15 cellular contexts compared by ENCODE assay signal in the genomic region with DNA sequence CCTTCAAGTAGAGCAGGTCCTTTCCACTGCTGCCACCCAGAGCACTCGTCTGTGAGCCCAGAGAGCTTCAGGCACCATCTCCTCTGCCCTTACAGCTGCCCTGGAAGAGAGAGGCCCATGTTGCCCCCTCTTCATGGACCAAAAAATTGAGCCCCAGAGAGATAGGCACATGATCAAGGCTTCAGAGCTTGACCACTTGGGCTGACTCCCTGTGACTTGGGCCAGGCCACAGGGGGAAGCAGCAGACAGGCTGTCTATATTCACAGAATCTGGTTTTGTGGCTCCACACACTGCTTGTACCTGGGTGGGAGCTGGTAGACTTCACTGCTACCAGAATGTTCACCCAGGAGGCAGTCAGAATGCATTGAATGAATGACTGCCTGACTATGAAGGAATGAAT. TPM values are rescaled to one million over a fixed set of nuclear protein-coding genes. Genes with fewer than 3 reads are reported as not detected.
DNase-seq lines count a peak whose midpoint lies in the region; ATAC-seq and TF ChIP-seq lines count a peak whose summit lies in the region.
"Had no signal": no experiment of that assay in that cellular context is flagged by ENCODE, and none has a peak within 500 bp of the region (broad histone marks: within the 10 kb centered on the region; RNA-seq: fewer than 3 reads in every experiment).

No MANE protein-coding gene starts in this region.

- DNase-seq in activated naive CD4-positive, alpha-beta T cell treated with anti-CD3 and anti-CD28 coated beads, Interleukin-2, amount 50 U/mL, for 72 hours (ENCODE audit: low spot score in 2 of 2) = no peak
- peak; percentile 36 for DNase-seq in activated CD8-positive, alpha-beta memory T cell treated with anti-CD3 and anti-CD28 coated beads, Interleukin-2, amount 50 U/mL, for 48 hours
- DNase-seq in islet precursor cell (peak; percentile 23), sigmoid colon (peak; percentile 15), medulla oblongata (ENCODE audit: extremely low spot score) (no peak), HFFc6 (no peak)
- DNase-seq: Calu3, NCI-H1092 treated with DMSO at 0.1 percent for 48 hours, NCI-H2081, NCI-H2171 treated with DMSO at 0.1 percent for 48 hours had no signal

- H3K4me1 ChIP-seq in sigmoid colon = peaks cover 0 to 10% (median 6%) of the 10 kb centered on the region in 4 donors
- H3K4me1 ChIP-seq: Peyer's patch had no signal

- 84 to 90% methylated on average over 1 of the region's 1 CpG for WGBS in sigmoid colon, 2 donors

- H3K27me3 Mint-ChIP-seq in activated naive CD4-positive, alpha-beta T cell treated with anti-CD3 and anti-CD28 coated beads, Interleukin-2, amount 50 U/mL, for 24 hours = no peaks in the 10 kb centered on the region
- H3K27me3 Mint-ChIP-seq in HFFc6 (ENCODE audit: insufficient read depth) = peaks cover 31% of the 10 kb centered on the region

- H3K27ac ChIP-seq in sigmoid colon = no peak overlapping the region
- H3K27ac ChIP-seq: BLaER1 treated with 17β-estradiol and CSF1 and Interleukin-3, amounts not matched to agents 10 nM and 100 nM; Peyer's patch had no signal

- peaks cover 6% of the 10 kb centered on the region for H3K9me3 Mint-ChIP-seq in activated naive CD4-positive, alpha-beta T cell treated with anti-CD3 and anti-CD28 coated beads, Interleukin-2, amount 50 U/mL, for 24 hours
- no peaks in the 10 kb centered on the region for H3K9me3 Mint-ChIP-seq in activated naive CD4-positive, alpha-beta T cell treated with anti-CD3 and anti-CD28 coated beads, Interleukin-2, amount 50 U/mL, for 72 hours
- no peaks in the 10 kb centered on the region for H3K9me3 Mint-ChIP-seq in HFFc6
- H3K9me3 Mint-ChIP-seq: CD8-positive, alpha-beta T cell had no signal

- peaks cover 0 to 6% (median 0%) of the 10 kb centered on the region in 3 donors for H3K27me3 ChIP-seq in sigmoid colon
- H3K27me3 ChIP-seq: Peyer's patch had no signal

- no peak for ATAC-seq in activated naive CD4-positive, alpha-beta T cell treated with anti-CD3 and anti-CD28 coated beads, Interleukin-2, amount 50 U/mL, for 72 hours
- ATAC-seq: CD8-positive, alpha-beta T cell; K562 had no signal

- TF ChIP-seq POLR2A in sigmoid colon (IDR thresholded peaks at IDR 0.05) = no peak

- TF ChIP-seq CTCF in sigmoid colon (IDR thresholded peaks at IDR 0.05) = no peak
- TF ChIP-seq CTCF in HFFc6 (IDR thresholded peaks at IDR 0.05) = no peak

- no peak overlapping the region for H3K4me3 ChIP-seq in sigmoid colon
- H3K4me3 ChIP-seq: BLaER1 treated with 17β-estradiol and CSF1 and Interleukin-3, amounts not matched to agents 10 nM and 100 nM; K562; Peyer's patch had no signal

- H3K36me3 ChIP-seq in sigmoid colon = no peaks in the 10 kb centered on the region
- H3K36me3 ChIP-seq: BLaER1 treated with 17β-estradiol and CSF1 and Interleukin-3, amounts not matched to agents 10 nM and 100 nM; Peyer's patch had no signal

- no peaks in the 10 kb centered on the region for H3K9me3 ChIP-seq in sigmoid colon
- H3K9me3 ChIP-seq: Peyer's patch had no signal

- H3K4me3 Mint-ChIP-seq in activated naive CD4-positive, alpha-beta T cell treated with anti-CD3 and anti-CD28 coated beads, Interleukin-2, amount 50 U/mL, for 24 hours = no peak overlapping the region
- H3K4me3 Mint-ChIP-seq in HFFc6 = no peak overlapping the region
- H3K4me3 Mint-ChIP-seq: CD8-positive, alpha-beta T cell had no signal

- H3K36me3 Mint-ChIP-seq in activated naive CD4-positive, alpha-beta T cell treated with anti-CD3 and anti-CD28 coated beads, Interleukin-2, amount 50 U/mL, for 24 hours = no peaks in the 10 kb centered on the region
- H3K36me3 Mint-ChIP-seq in activated naive CD4-positive, alpha-beta T cell treated with anti-CD3 and anti-CD28 coated beads, Interleukin-2, amount 50 U/mL, for 72 hours = no peaks in the 10 kb centered on the region
- H3K36me3 Mint-ChIP-seq in HFFc6 (ENCODE audit: low read depth) = no peaks in the 10 kb centered on the region
- H3K36me3 Mint-ChIP-seq: CD8-positive, alpha-beta T cell had no signal

- intact Hi-C loops in sigmoid colon (cut with DNase I) = no loop called here

- H3K4me1 Mint-ChIP-seq in activated naive CD4-positive, alpha-beta T cell treated with anti-CD3 and anti-CD28 coated beads, Interleukin-2, amount 50 U/mL, for 24 hours = peaks cover 28% of the 10 kb centered on the region
- peaks cover 14% of the 10 kb centered on the region for H3K4me1 Mint-ChIP-seq in HFFc6 (ENCODE audit: low read depth)

- no peak for TF ChIP-seq EP300 in sigmoid colon (IDR thresholded peaks at IDR 0.05)

- peak overlapping the region; percentile 33 for H3K27ac Mint-ChIP-seq in activated naive CD4-positive, alpha-beta T cell treated with anti-CD3 and anti-CD28 coated beads, Interleukin-2, amount 50 U/mL, for 24 hours
- H3K27ac Mint-ChIP-seq in activated naive CD4-positive, alpha-beta T cell treated with anti-CD3 and anti-CD28 coated beads, Interleukin-2, amount 50 U/mL, for 72 hours = no peak overlapping the region
- H3K27ac Mint-ChIP-seq in HFFc6 = no peak overlapping the region
- H3K27ac Mint-ChIP-seq: CD8-positive, alpha-beta T cell had no signal

RNA-seq across cellular contexts. Expression of a gene that starts 58.2 kb away (rescaled TPM):
- total RNA-seq in activated naive CD4-positive, alpha-beta T cell treated with anti-CD3 and anti-CD28 coated beads, Interleukin-2, amount 50 U/mL, for 72 hours = 1 to 10 TPM in 1 of 2 donors, under 1 TPM in 1; 0.71 to 1.1 TPM
- total RNA-seq in sigmoid colon = 1 to 10 TPM; 1.1 to 5.4 (median 2.8) TPM
- polyA plus RNA-seq in sigmoid colon = under 1 TPM in 1 of 3 donors, not detected in 2; 0.19 TPM
- total RNA-seq in HFFc6 (2021; fragmentation: NEBNext Ultra II Directional; extraction: Animal tissue kit (Norgen Biotek cat#: 25700)) = not detected
- total RNA-seq: CD8-positive, alpha-beta T cell had no signal

Comparison
In these comparisons a context has a peak if more than half of its experiments do, and no peak if none do; other contexts are left out.
1. DNase-seq: peak in activated CD8-positive, alpha-beta memory T cell treated with anti-CD3 and anti-CD28 coated beads, Interleukin-2, amount 50 U/mL, for 48 hours (single experiment), islet precursor cell (single experiment) and sigmoid colon (single experiment); none in activated naive CD4-positive, alpha-beta T cell treated with anti-CD3 and anti-CD28 coated beads, Interleukin-2, amount 50 U/mL, for 72 hours (0 of 2), medulla oblongata (single experiment) and HFFc6 (single experiment).